In the genomic region with DNA sequence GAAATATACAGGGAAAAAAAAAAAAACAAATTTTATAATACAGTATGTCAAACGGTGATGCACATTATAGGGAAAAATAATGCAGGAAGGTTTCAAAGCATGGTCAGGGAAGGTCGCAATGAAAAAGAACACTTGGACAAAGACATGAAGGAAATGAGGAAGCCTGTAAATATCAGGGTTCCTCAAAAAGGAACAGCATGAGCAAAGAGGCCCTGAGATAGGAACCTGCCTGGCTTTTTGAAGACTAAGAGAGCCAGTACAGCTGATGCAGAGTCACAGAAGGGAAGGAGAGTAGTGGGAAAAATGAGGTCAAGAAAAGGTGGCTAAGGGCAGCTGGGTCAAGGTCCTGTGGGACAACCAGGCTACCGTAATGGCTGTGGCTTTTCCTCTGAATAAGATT, we compare ENCODE assay signal across 17 cellular contexts. TPM values are rescaled to one million over a fixed set of nuclear protein-coding genes. Genes with fewer than 3 reads are reported as not detected.
A peak's percentile ranks its signal among the peaks of the same experiment; 100 is the strongest.
DNase-seq lines count a peak whose midpoint lies in the region; ATAC-seq and TF ChIP-seq lines count a peak whose summit lies in the region.
"Had no signal": no experiment of that assay in that cellular context is flagged by ENCODE, and none has a peak within 500 bp of the region (broad histone marks: within the 10 kb centered on the region; RNA-seq: fewer than 3 reads in every experiment).

No MANE protein-coding gene starts in this region.

- no peaks in the 10 kb centered on the region for H3K4me1 ChIP-seq in upper lobe of right lung
- no peaks in the 10 kb centered on the region for H3K4me1 ChIP-seq in mammary epithelial cell (ENCODE audit: insufficient read depth, low read length)
- H3K4me1 ChIP-seq in BE2C: no peaks in the 10 kb centered on the region

- no TSS peak for BruUV-seq in mammary epithelial cell (replicated peaks; lab: Mats Ljungman, UMichigan)

- intact Hi-C loops in upper lobe of right lung (cut with DNase I) (no loop called here), mammary epithelial cell (cut with micrococcal nuclease) (no loop called here)

- TF ChIP-seq POLR2A in NB4 (IDR thresholded peaks at IDR 0.05; ENCODE audit: extremely low read depth, insufficient read length): no peak

- no peaks in the 10 kb centered on the region for H3K27me3 ChIP-seq in upper lobe of right lung
- H3K27me3 ChIP-seq in mammary epithelial cell (ENCODE audit: insufficient read depth, low read length): no peaks in the 10 kb centered on the region
- H3K27me3 ChIP-seq in BE2C: no peaks in the 10 kb centered on the region
- H3K27me3 ChIP-seq: pancreas had no signal

- in situ Hi-C loops in mammary epithelial cell (cut with MboI; ENCODE audit: low sequenced_read_pairs in 2 of 2): no loop called here

- no peak overlapping the region for H2AFZ ChIP-seq in mammary epithelial cell (ENCODE audit: low read depth, low read length)

- peaks cover 57% of the 10 kb centered on the region for H3K4me1 Mint-ChIP-seq in stimulated activated naive CD8-positive, alpha-beta T cell treated with anti-CD3 and anti-CD28 coated beads, Interleukin-15, Interleukin-2, amounts not matched to agents 100 ng/mL and 50 ng/mL, for 24 hours (ENCODE audit: low read depth)
- peaks cover 41% of the 10 kb centered on the region for H3K4me1 Mint-ChIP-seq in brain

- H3K27ac ChIP-seq in upper lobe of right lung (no peak overlapping the region), mammary epithelial cell (ENCODE audit: insufficient read depth, low read depth, low read length) (no peak overlapping the region)
- H3K27ac ChIP-seq: epithelial cell of prostate, pancreas, skin epidermis had no signal

- H3K9me3 ChIP-seq in upper lobe of right lung (no peaks in the 10 kb centered on the region), mammary epithelial cell (replicated peaks; ENCODE audit: insufficient read depth, low read length) (no peaks in the 10 kb centered on the region), BE2C (no peaks in the 10 kb centered on the region)
- H3K9me3 ChIP-seq: pancreas had no signal

- H3K27me3 Mint-ChIP-seq in stimulated activated naive CD8-positive, alpha-beta T cell treated with anti-CD3 and anti-CD28 coated beads, Interleukin-15, Interleukin-2, amounts not matched to agents 100 ng/mL and 50 ng/mL, for 24 hours: no peaks in the 10 kb centered on the region
- H3K27me3 Mint-ChIP-seq in brain: peaks cover 27% of the 10 kb centered on the region

- H3K4me2 ChIP-seq in mammary epithelial cell (ENCODE audit: insufficient read depth, low read depth, low read length): no peak overlapping the region

- H3K79me2 ChIP-seq in mammary epithelial cell (ENCODE audit: insufficient read depth, low read length): peaks cover 21% of the 10 kb centered on the region

- dilution Hi-C loops in mammary epithelial cell (cut with HindIII; ENCODE audit: low sequenced_read_pairs): no loop called here

- ATAC-seq in stimulated activated naive CD8-positive, alpha-beta T cell treated with anti-CD3 and anti-CD28 coated beads, Interleukin-15, Interleukin-2, amounts not matched to agents 100 U/mL and 50 U/mL, for 24 hours: no peak
- ATAC-seq in upper lobe of right lung: peak; percentile 12
- ATAC-seq: HCT116, pancreas, SK-N-SH treated with all-trans-retinoic acid at 6 μM for 48 hours had no signal

- WGBS in mammary epithelial cell (ENCODE audit: low coverage, missing lambda C conversion rate): 91% methylated on average over 2 of the region's 3 CpGs

- CTCF ChIA-PET in mammary epithelial cell (lab: Charles Lee; ENCODE audit: low non-redundant PET): no interaction called here

- no peaks in the 10 kb centered on the region for H3K36me3 ChIP-seq in upper lobe of right lung
- no peaks in the 10 kb centered on the region for H3K36me3 ChIP-seq in mammary epithelial cell (ENCODE audit: insufficient read depth, low read length)
- no peaks in the 10 kb centered on the region for H3K36me3 ChIP-seq in BE2C
- H3K36me3 ChIP-seq: pancreas had no signal

- no peaks in the 10 kb centered on the region for H4K20me1 ChIP-seq in mammary epithelial cell (ENCODE audit: insufficient read depth, low read length)

- H3K4me3 ChIP-seq in NB4 (ENCODE audit: low read depth, low read length) (no peak overlapping the region), upper lobe of right lung (no peak overlapping the region), mammary epithelial cell (replicated peaks in 1 of 3; ENCODE audit: insufficient read depth in 1 of 3, low read depth in 2 of 3, low read length in 3 of 3) (no peak overlapping the region), BE2C (ENCODE audit: low read depth, low read length) (no peak overlapping the region)
- H3K4me3 ChIP-seq: skin epidermis had no signal

- H3K27ac Mint-ChIP-seq in stimulated activated naive CD8-positive, alpha-beta T cell treated with anti-CD3 and anti-CD28 coated beads, Interleukin-15, Interleukin-2, amounts not matched to agents 100 ng/mL and 50 ng/mL, for 24 hours: no peak overlapping the region
- no peak overlapping the region for H3K27ac Mint-ChIP-seq in brain

- H3K9me3 Mint-ChIP-seq in stimulated activated naive CD8-positive, alpha-beta T cell treated with anti-CD3 and anti-CD28 coated beads, Interleukin-15, Interleukin-2, amounts not matched to agents 100 ng/mL and 50 ng/mL, for 24 hours: no peaks in the 10 kb centered on the region
- no peaks in the 10 kb centered on the region for H3K9me3 Mint-ChIP-seq in brain

- no peak for TF ChIP-seq CTCF in NB4 (IDR thresholded peaks at IDR 0.05; ENCODE audit: low read depth, low read length)
- no peak for TF ChIP-seq CTCF in brain (conservative IDR thresholded peaks at IDR 0.05)
- no peak for TF ChIP-seq CTCF in upper lobe of right lung (IDR thresholded peaks at IDR 0.05)
- TF ChIP-seq CTCF in mammary epithelial cell (conservative IDR thresholded peaks at IDR 0.05 in 1 of 2, IDR thresholded peaks at IDR 0.05 in 1 of 2; ENCODE audit: extremely low read depth in 1 of 2, insufficient read depth in 1 of 2, low read depth in 1 of 2, low read length in 2 of 2): no peak
- no peak for TF ChIP-seq CTCF in BE2C (IDR thresholded peaks at IDR 0.05; ENCODE audit: low read depth, low read length)

- H3K4me3 Mint-ChIP-seq in stimulated activated naive CD8-positive, alpha-beta T cell treated with anti-CD3 and anti-CD28 coated beads, Interleukin-15, Interleukin-2, amounts not matched to agents 100 ng/mL and 50 ng/mL, for 24 hours: peak overlapping the region; percentile 53
- H3K4me3 Mint-ChIP-seq in brain: peak overlapping the region; percentile 66 to 99 (median 75)

- H3K9ac ChIP-seq in mammary epithelial cell (ENCODE audit: insufficient read depth, low read length): no peak overlapping the region

- no peak for DNase-seq in stimulated activated naive CD8-positive, alpha-beta T cell treated with anti-CD3 and anti-CD28 coated beads, Interleukin-15, Interleukin-2, amounts not matched to agents 100 U/mL and 50 U/mL, for 24 hours
- DNase-seq in NB4 (ENCODE audit: low read depth): peak; percentile 38
- DNase-seq in upper lobe of right lung: no peak
- DNase-seq in DMS79 treated with DMSO at 0.1 percent for 48 hours (lab: John Stamatoyannopoulos, UW): no peak
- no peak for DNase-seq in mammary epithelial cell
- DNase-seq in BE2C: no peak
- DNase-seq: aorta; IMR-90; NCI-H1436; pancreas; stimulated activated naive CD4-positive, alpha-beta T cell treated with Interleukin-2 at 50 U/mL for 16 hours had no signal

- H3K36me3 Mint-ChIP-seq in stimulated activated naive CD8-positive, alpha-beta T cell treated with anti-CD3 and anti-CD28 coated beads, Interleukin-15, Interleukin-2, amounts not matched to agents 100 ng/mL and 50 ng/mL, for 24 hours (ENCODE audit: low read depth): peaks cover 6% of the 10 kb centered on the region
- H3K36me3 Mint-ChIP-seq in brain: no peaks in the 10 kb centered on the region

RNA-seq across cellular contexts. Expression of gene VPS41, which starts 1.9 kb away (rescaled TPM):
- polyA plus RNA-seq in brain (ENCODE audit: insufficient read depth, low read depth, low replicate concordance) (32.5 TPM), mammary epithelial cell (10.4 TPM)
- total RNA-seq in upper lobe of right lung (95.8 TPM), mammary epithelial cell (10 to 100 TPM; 44.3 to 50.7 TPM)
- 97.7 TPM for polyA minus RNA-seq in mammary epithelial cell
- polyA plus RNA-seq in BE2C (2012; ENCODE audit: insufficient read depth, insufficient read length, low read depth): 24.3 TPM
